ENCODE assay signal across 1 cellular context in genomic region chr11:16945671-16946469, GRCh38.
TF ChIP-seq lines count a peak whose summit lies in the region.

No MANE protein-coding gene starts in this region.

TF ChIP-seq in HepG2, 621 proteins besides CTCF, POLR2A, EP300 and RAD21 (continued from another document and continues in another):
- TF ChIP-seq ZNF318 (CRISPR knock-in tag; IDR thresholded peaks at IDR 0.05) (0 out of 2 replicates have a peak, but pooled peaks have one; percentile 37), ZNF205 (CRISPR knock-in tag; IDR thresholded peaks at IDR 0.05) (no peak), ZNF672 (CRISPR knock-in tag; IDR thresholded peaks at IDR 0.05) (no peak), ZBTB7B (CRISPR knock-in tag; IDR thresholded peaks at IDR 0.05) (no peak), ZMAT5 (CRISPR knock-in tag; IDR thresholded peaks at IDR 0.05; ENCODE audit: borderline replicate concordance, low read depth) (no peak), ZNF350 (CRISPR knock-in tag; IDR thresholded peaks at IDR 0.05; ENCODE audit: borderline replicate concordance, low read depth) (no peak), FOSL2 (CRISPR knock-in tag; IDR thresholded peaks at IDR 0.05) (peak; percentile 48), ARID4A (CRISPR knock-in tag; IDR thresholded peaks at IDR 0.05; ENCODE audit: borderline replicate concordance) (peak; percentile 23; the same call in 1 of the 2 replicates), ZFP41 (CRISPR knock-in tag; IDR thresholded peaks at IDR 0.05; ENCODE audit: borderline replicate concordance) (no peak), ZNF33A (CRISPR knock-in tag; IDR thresholded peaks at IDR 0.05; ENCODE audit: borderline replicate concordance) (no peak), PAX8 (CRISPR knock-in tag; IDR thresholded peaks at IDR 0.05; ENCODE audit: borderline replicate concordance) (0 out of 2 replicates have a peak, but pooled peaks have one; percentile 42), ZNF709 (CRISPR knock-in tag; IDR thresholded peaks at IDR 0.05) (no peak), ZNF800 (CRISPR knock-in tag; IDR thresholded peaks at IDR 0.05) (no peak), ZNF383 (CRISPR knock-in tag; IDR thresholded peaks at IDR 0.05; ENCODE audit: borderline replicate concordance) (0 out of 2 replicates have a peak, but pooled peaks have one; percentile 48), ZNF776 (CRISPR knock-in tag; IDR thresholded peaks at IDR 0.05) (no peak), MAFK (conservative IDR thresholded peaks at IDR 0.05 in 1 of 2, IDR thresholded peaks at IDR 0.05 in 1 of 2; ENCODE audit: low read length in 2 of 2) (no peak), IRF2 (CRISPR knock-in tag; IDR thresholded peaks at IDR 0.05) (peak; percentile 67), ATF5 (CRISPR knock-in tag; IDR thresholded peaks at IDR 0.05; ENCODE audit: low read depth) (0 out of 2 replicates have a peak, but pooled peaks have one; percentile 55), ZBED4 (CRISPR knock-in tag; IDR thresholded peaks at IDR 0.05; ENCODE audit: borderline replicate concordance) (0 out of 2 replicates have a peak, but pooled peaks have one; percentile 35), HMGXB3 (CRISPR knock-in tag; IDR thresholded peaks at IDR 0.05; ENCODE audit: borderline replicate concordance) (no peak), ZIK1 (CRISPR knock-in tag; IDR thresholded peaks at IDR 0.05; ENCODE audit: borderline replicate concordance, low read depth) (no peak), KMT2A (CRISPR knock-in tag; IDR thresholded peaks at IDR 0.05) (0 out of 2 replicates have a peak, but pooled peaks have one; percentile 28), ZBTB3 (CRISPR knock-in tag; IDR thresholded peaks at IDR 0.05; ENCODE audit: borderline replicate concordance, low read depth) (0 out of 2 replicates have a peak, but pooled peaks have one; percentile 31), RFX5 (IDR thresholded peaks at IDR 0.05; ENCODE audit: low read depth, low read length) (no peak; the same call in 1 of the 2 replicates), MXD3 (CRISPR knock-in tag; IDR thresholded peaks at IDR 0.05) (no peak), MAZ (IDR thresholded peaks at IDR 0.05; ENCODE audit: borderline replicate concordance, low read depth, low read length) (no peak), MAZ (CRISPR knock-in tag; IDR thresholded peaks at IDR 0.05; ENCODE audit: low read depth) (0 out of 2 replicates have a peak, but pooled peaks have one; percentile 52), ZKSCAN5 (CRISPR knock-in tag; IDR thresholded peaks at IDR 0.05) (no peak)
